Comparison of ENCODE assay signal across 2 cellular contexts in genomic region chr22:50508897-50509296, GRCh38.
TF ChIP-seq lines count a peak whose summit lies in the region.

No MANE protein-coding gene starts in this region.

TF ChIP-seq in SK-N-SH, 30 proteins besides CTCF, POLR2A, EP300 and RAD21 (continued from another document):
- TF ChIP-seq REST (IDR thresholded peaks at IDR 0.05; ENCODE audit: low read depth, low read length) = no peak
- no peak for TF ChIP-seq RFX5 (IDR thresholded peaks at IDR 0.05; ENCODE audit: low read length)
- no peak for TF ChIP-seq MXI1 (IDR thresholded peaks at IDR 0.05; ENCODE audit: low read depth, low read length)
TF ChIP-seq in SK-N-SH: peak in this region for 0.

TF ChIP-seq in SK-N-SH treated with all-trans-retinoic acid at 6 μM for 48 hours, 23 proteins besides CTCF, POLR2A, EP300 and RAD21 (continued from another document):
- TF ChIP-seq PATZ1 (CRISPR knock-in tag; IDR thresholded peaks at IDR 0.05; ENCODE audit: borderline replicate concordance) = no peak
- no peak for TF ChIP-seq TCF4 (CRISPR knock-in tag; IDR thresholded peaks at IDR 0.05; ENCODE audit: borderline replicate concordance)
- no peak for TF ChIP-seq PPARA (CRISPR knock-in tag; IDR thresholded peaks at IDR 0.05; ENCODE audit: borderline replicate concordance)
- no peak for TF ChIP-seq ESRRG (CRISPR knock-in tag; IDR thresholded peaks at IDR 0.05)
- TF ChIP-seq SNAI2 (CRISPR knock-in tag; IDR thresholded peaks at IDR 0.05) = no peak
- TF ChIP-seq ARNTL (CRISPR knock-in tag; IDR thresholded peaks at IDR 0.05; ENCODE audit: borderline replicate concordance, low read depth) = no peak
